27 cellular contexts compared by ENCODE assay signal in the genomic region with DNA sequence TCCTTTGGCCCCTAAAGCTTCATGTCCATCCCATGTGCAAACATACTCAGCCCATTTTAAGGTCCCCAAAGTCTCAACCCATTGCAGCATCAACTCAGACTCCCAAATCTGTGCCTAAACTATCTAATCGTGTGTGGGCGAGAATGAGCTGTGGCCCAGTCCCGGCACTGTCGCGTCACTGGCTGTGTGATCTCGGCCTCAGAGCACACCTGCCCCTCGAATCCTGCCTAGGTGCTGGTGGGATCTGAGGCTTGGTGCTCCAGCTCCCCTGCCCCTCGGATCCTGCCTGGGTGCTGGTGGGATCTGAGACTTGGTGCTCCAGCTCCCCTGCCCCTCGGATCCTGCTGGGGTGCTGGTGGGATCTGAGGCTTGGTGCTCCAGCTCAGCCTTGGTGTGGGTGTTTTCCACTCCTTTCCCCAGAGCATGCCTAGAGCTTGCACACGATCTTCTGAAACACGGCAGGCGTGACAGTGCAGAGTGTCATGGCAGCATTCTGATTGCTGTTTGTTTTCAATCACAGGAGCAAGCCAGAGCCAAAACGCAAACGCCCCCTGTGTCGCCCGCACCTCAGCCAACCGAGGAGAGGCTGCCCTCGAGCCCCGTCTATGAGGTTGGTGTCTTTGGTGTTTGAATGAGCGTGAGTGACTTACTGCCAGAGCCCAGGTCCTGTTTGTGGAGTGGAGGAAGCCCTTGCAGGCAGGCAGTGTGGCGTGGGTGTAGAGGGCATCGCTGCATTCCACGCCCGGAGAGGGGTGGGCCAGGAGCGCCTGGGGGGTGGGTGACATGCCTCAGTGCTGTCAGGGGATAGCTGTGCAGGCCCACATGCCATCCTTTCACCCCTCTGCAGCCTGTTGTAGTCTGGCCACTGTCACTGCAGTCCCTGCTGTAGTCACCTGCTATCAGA. TPM values are rescaled to one million over a fixed set of nuclear protein-coding genes. Genes with fewer than 3 reads are reported as not detected.
DNase-seq lines count a peak whose midpoint lies in the region; ATAC-seq, FAIRE-seq and TF ChIP-seq lines count a peak whose summit lies in the region.
"Had no signal": no experiment of that assay in that cellular context is flagged by ENCODE, and none has a peak within 500 bp of the region (broad histone marks: within the 10 kb centered on the region; RNA-seq: fewer than 3 reads in every experiment).

No MANE protein-coding gene starts in this region.

- H3K79me2 ChIP-seq in HepG2 (ENCODE audit: insufficient read depth, low read length), result no peaks in the 10 kb centered on the region

- no peak overlapping the region for H3K18ac ChIP-seq in neuronal stem cell (ENCODE audit: low read length)

- H3K14ac ChIP-seq in neuronal stem cell (ENCODE audit: low read length), result no peak overlapping the region

- POLR2A ChIA-PET in HepG2 (lab: Yijun Ruan, JAX), result no interaction called here

- H3K4me2 ChIP-seq in HepG2 (ENCODE audit: low read depth, low read length) (no peak overlapping the region), neuronal stem cell (ENCODE audit: insufficient read depth, low read length, poor library complexity, severe bottlenecking) (no peak overlapping the region)

- H4K91ac ChIP-seq in neuronal stem cell (ENCODE audit: low read depth, low read length, poor library complexity), result no peak overlapping the region

- no peak for DNase-seq in HepG2 (ENCODE audit: low spot score)
- DNase-seq in right lobe of liver, result no peak
- DNase-seq in bronchial epithelial cell (ENCODE audit: low read depth), result no peak
- DNase-seq in neuronal stem cell (ENCODE audit: low spot score), result no peak
- DNase-seq in occipital lobe (lab: John Stamatoyannopoulos, UW), result no peak
- no peak for DNase-seq in NCI-H187 (lab: John Stamatoyannopoulos, UW)
- DNase-seq in NCI-H2196 (lab: John Stamatoyannopoulos, UW; ENCODE audit: unreplicated experiment), result no peak
- no peak for DNase-seq in GM19239 (ENCODE audit: insufficient read length, low spot score)
- DNase-seq: 8988T; ACHN; BE2C; CD4-positive, CD25-positive, alpha-beta regulatory T cell; DMS53; GM23248; HFFc6; Kasumi-1; NCI-H1092 treated with DMSO at 0.1 percent for 48 hours; NCI-H1436; NCI-H187 treated with DMSO at 0.1 percent for 48 hours; NCI-H2171 treated with DMSO at 0.1 percent for 48 hours; NCI-H524 treated with DMSO at 0.1 percent for 48 hours; NCI-H774; SIG-M5 had no signal

- no peak overlapping the region for H2BK12ac ChIP-seq in neuronal stem cell (ENCODE audit: low read length)

- 100% methylated on average over 16 of the region's 25 CpGs for WGBS in HepG2 (ENCODE audit: low lambda C conversion rate)
- WGBS in right lobe of liver (ENCODE audit: insufficient coverage, low coverage, low lambda C conversion rate, missing lambda C conversion rate), result 98% methylated on average over 9 of the region's 25 CpGs
- WGBS in neuronal stem cell (ENCODE audit: extremely low coverage in 2 of 2, insufficient read length in 2 of 2, insufficient replicate concordance in 1 of 2), 2 donors, result no CpG with 5 or more reads among the region's 25 CpGs

- no peak for ATAC-seq in HepG2
- no peak for ATAC-seq in right lobe of liver

- in situ Hi-C loops in HepG2 (cut with HindIII; ENCODE audit: extremely low pct_ligation_motif_present, low pct_unique_long_range_greater_than_20kb), result no loop called here

- no peak overlapping the region for H4K8ac ChIP-seq in neuronal stem cell (ENCODE audit: low read depth, low read length)

- no peaks in the 10 kb centered on the region for H3K4me1 ChIP-seq in HepG2 (ENCODE audit: insufficient read depth, low read length)
- no peaks in the 10 kb centered on the region for H3K4me1 ChIP-seq in right lobe of liver
- peaks cover 0 to 4% of the 10 kb centered on the region in 2 donors for H3K4me1 ChIP-seq in neuronal stem cell (ENCODE audit: control insufficient read depth in 2 of 2, insufficient read depth in 1 of 2, low read depth in 1 of 2, low read length in 2 of 2)
- H3K4me1 ChIP-seq: BE2C, HAP-1 had no signal

- no peak for TF ChIP-seq CTCF in HepG2 (CRISPR knock-in tag; IDR thresholded peaks at IDR 0.05)
- TF ChIP-seq CTCF in right lobe of liver (IDR thresholded peaks at IDR 0.05), result no peak
- no peak for TF ChIP-seq CTCF in bronchial epithelial cell (IDR thresholded peaks at IDR 0.05; ENCODE audit: insufficient read depth, low read length, severe bottlenecking)

- H2AFZ ChIP-seq in HepG2 (ENCODE audit: low read length), result no peak overlapping the region
- H2AFZ ChIP-seq in neuronal stem cell (ENCODE audit: low read length), result no peak overlapping the region
- H2AFZ ChIP-seq: GM23248 had no signal

- TF ChIP-seq EP300 in HepG2 (IDR thresholded peaks at IDR 0.05; ENCODE audit: low read depth in 2 of 2, low read length in 2 of 2) (no peak), HepG2 (CRISPR knock-in tag; IDR thresholded peaks at IDR 0.05; ENCODE audit: borderline replicate concordance) (no peak)

- peak overlapping the region; percentile 31 for H3K23ac ChIP-seq in neuronal stem cell (ENCODE audit: low read depth, low read length, poor library complexity)

- CTCF ChIA-PET in HepG2 (lab: Yijun Ruan, JAX; ENCODE audit: low intra/inter-chr PET ratio, low total read pairs), result no interaction called here

- no peak overlapping the region for H2BK120ac ChIP-seq in neuronal stem cell (ENCODE audit: low read depth, low read length)

- H3K27ac ChIP-seq in HepG2 (ENCODE audit: extremely low read length, insufficient read depth, low read length) (no peak overlapping the region), right lobe of liver (no peak overlapping the region), neuronal stem cell (replicated peaks; ENCODE audit: low read length) (no peak overlapping the region)
- H3K27ac ChIP-seq: GM23248, HL-60, SK-N-MC had no signal

- peaks cover 60 to 84% of the 10 kb centered on the region in 2 experiments; a peak in 4 of 5 replicates for H3K36me3 ChIP-seq in HepG2 (replicated peaks in 1 of 2; ENCODE audit: control insufficient read depth in 1 of 2, insufficient read depth in 2 of 2, low read length in 2 of 2)
- H3K36me3 ChIP-seq in right lobe of liver, result peaks cover 0 to 69% (median 9%) of the 10 kb centered on the region in 4 donors
- H3K36me3 ChIP-seq in bronchial epithelial cell (ENCODE audit: control insufficient read depth, insufficient read depth, low read length), result peaks cover 60% of the 10 kb centered on the region
- H3K36me3 ChIP-seq in neuronal stem cell (replicated peaks in 1 of 2; ENCODE audit: control insufficient read depth in 2 of 2, insufficient read depth in 2 of 2, low read length in 2 of 2), result peaks cover 67 to 87% of the 10 kb centered on the region in 2 donors

- H3K4ac ChIP-seq in neuronal stem cell (ENCODE audit: low read length), result no peak overlapping the region

- H4K20me1 ChIP-seq in HepG2 (ENCODE audit: insufficient read depth, low read length), result no peaks in the 10 kb centered on the region

- H3K9ac ChIP-seq in HepG2 (ENCODE audit: insufficient read depth, low read depth, low read length) (no peak overlapping the region), neuronal stem cell (ENCODE audit: low read depth, low read length, poor library complexity) (no peak overlapping the region)
- H3K9ac ChIP-seq: GM23248 had no signal

- H3K9me3 ChIP-seq in HepG2 (ENCODE audit: low read length), result no peaks in the 10 kb centered on the region
- H3K9me3 ChIP-seq in right lobe of liver, result no peaks in the 10 kb centered on the region
- H3K9me3 ChIP-seq in neuronal stem cell (replicated peaks in 1 of 2; ENCODE audit: control insufficient read depth in 2 of 2, insufficient read depth in 1 of 2, low read depth in 1 of 2, low read length in 2 of 2), result no peaks in the 10 kb centered on the region
- H3K9me3 ChIP-seq: BE2C, HAP-1 had no signal

- no TSS peak for BruUV-seq in HepG2 (replicated peaks; lab: Mats Ljungman, UMichigan)

- TF ChIP-seq RAD21 in HepG2 (CRISPR knock-in tag; IDR thresholded peaks at IDR 0.05), result no peak

- no peak overlapping the region for H2BK15ac ChIP-seq in neuronal stem cell (ENCODE audit: low read length)

- peaks cover 2% of the 10 kb centered on the region for H3K79me1 ChIP-seq in neuronal stem cell (ENCODE audit: low read depth, low read length)

- no peak overlapping the region for H2AK5ac ChIP-seq in neuronal stem cell (ENCODE audit: low read depth, low read length)

- TF ChIP-seq POLR2A in HepG2 (IDR thresholded peaks at IDR 0.05; ENCODE audit: insufficient read depth in 1 of 2, low read depth in 2 of 2, low read length in 2 of 2) (no peak), right lobe of liver (IDR thresholded peaks at IDR 0.05) (no peak)

- intact Hi-C loops in HepG2 (cut with micrococcal nuclease; ENCODE audit: unreplicated experiment), result no loop called here
- intact Hi-C loops in right lobe of liver (cut with DNase I), result no loop called here

- no peak for FAIRE-seq in HepG2 (lab: Jason Lieb, UNC)
- peak; percentile 90 for FAIRE-seq in bronchial epithelial cell (lab: Jason Lieb, UNC)
- FAIRE-seq in GM19239 (lab: Jason Lieb, UNC), result no peak
- FAIRE-seq: RCC 7860 had no signal

- H3K27me3 ChIP-seq in HepG2 (ENCODE audit: control insufficient read depth in 1 of 2, insufficient read depth in 2 of 2, low read length in 2 of 2), result no peaks in the 10 kb centered on the region; a peak in 1 of 5 replicates
- H3K27me3 ChIP-seq in right lobe of liver, result no peaks in the 10 kb centered on the region
- no peaks in the 10 kb centered on the region for H3K27me3 ChIP-seq in bronchial epithelial cell (ENCODE audit: control insufficient read depth, insufficient read depth, low read length)
- H3K27me3 ChIP-seq in neuronal stem cell (ENCODE audit: control insufficient read depth in 3 of 3, insufficient read depth in 3 of 3, low read depth in 1 of 3, low read length in 3 of 3), result no peaks in the 10 kb centered on the region
- H3K27me3 ChIP-seq: BE2C had no signal

- H2BK5ac ChIP-seq in neuronal stem cell (ENCODE audit: low read length), result no peak overlapping the region

- no peak overlapping the region for H3K4me3 ChIP-seq in HepG2 (replicated peaks in 1 of 3; ENCODE audit: insufficient read depth in 1 of 3, low read depth in 2 of 3, low read length in 3 of 3)
- H3K4me3 ChIP-seq in right lobe of liver, result no peak overlapping the region
- no peak overlapping the region for H3K4me3 ChIP-seq in bronchial epithelial cell (ENCODE audit: low read depth, low read length)
- no peak overlapping the region for H3K4me3 ChIP-seq in neuronal stem cell (ENCODE audit: low read length in 2 of 2)
- H3K4me3 ChIP-seq: GM23248, HAP-1, SK-N-MC had no signal

RNA-seq across cellular contexts. Expression of a gene that starts 32.6 kb away (rescaled TPM):
- 83.4 and 114 TPM in 2 replicates for total RNA-seq in HepG2 (2016; rRNA removed; fragmentation: Illumina TruSeq; extraction: Trizol)
- total RNA-seq in HepG2 (2016; cell fraction: cytosol; rRNA removed; fragmentation: Illumina TruSeq; extraction: Trizol; ENCODE audit: low read depth), result 24.8 and 25.9 TPM in 2 replicates
- total RNA-seq in HepG2 (2016; cell fraction: insoluble cytoplasmic fraction; rRNA removed; fragmentation: Illumina TruSeq; extraction: Trizol), result 73.1 and 116 TPM in 2 replicates
- total RNA-seq in HepG2 (2016; cell fraction: membrane; rRNA removed; fragmentation: Illumina TruSeq; extraction: Trizol), result 32.0 and 33.7 TPM in 2 replicates
- total RNA-seq in HepG2 (2016; cell fraction: nucleus; rRNA removed; fragmentation: Illumina TruSeq; extraction: Trizol), result 137 and 150 TPM in 2 replicates
- 84.4 and 113 TPM in 2 replicates for polyA plus RNA-seq in HepG2 (2011; rRNA removed)
- 33.9 and 36.5 TPM in 2 replicates for polyA plus RNA-seq in HepG2 (2011; cell fraction: cytosol; rRNA removed)
- 750 and 779 TPM in 2 replicates for polyA plus RNA-seq in HepG2 (2011; cell fraction: nucleus; rRNA removed)
- 108 and 143 TPM in 2 replicates for polyA plus RNA-seq in HepG2 (2012)
- polyA plus RNA-seq in HepG2 (2016; cell fraction: cytosol; fragmentation: Illumina TruSeq; extraction: Trizol; ENCODE audit: low read depth), result 12.3 and 19.6 TPM in 2 replicates
- 66.5 and 76.4 TPM in 2 replicates for polyA plus RNA-seq in HepG2 (2016; cell fraction: insoluble cytoplasmic fraction; fragmentation: Illumina TruSeq; extraction: Trizol; ENCODE audit: low read depth)
- 13.0 and 13.5 TPM in 2 replicates for polyA plus RNA-seq in HepG2 (2016; cell fraction: membrane; fragmentation: Illumina TruSeq; extraction: Trizol; ENCODE audit: low read depth)
- polyA plus RNA-seq in HepG2 (2016; cell fraction: nucleus; fragmentation: Illumina TruSeq; extraction: Trizol; ENCODE audit: insufficient read depth, low read depth), result 282 and 310 TPM in 2 replicates
- 87.3 and 152 TPM in 2 replicates for polyA minus RNA-seq in HepG2 (2011; rRNA and poly(A)+ RNA removed; ENCODE audit: low replicate concordance)
- polyA minus RNA-seq in HepG2 (2011; cell fraction: cytosol; rRNA and poly(A)+ RNA removed), result 29.2 and 32.4 TPM in 2 replicates
- polyA minus RNA-seq in HepG2 (2011; cell fraction: nucleus; rRNA and poly(A)+ RNA removed), result 286 and 330 TPM in 2 replicates
- total RNA-seq in right lobe of liver, result 10 to 100 TPM; 63.6 to 90.8 (median 78.5) TPM
- total RNA-seq in bronchial epithelial cell, result 412 and 460 TPM in 2 replicates
- polyA plus RNA-seq in neuronal stem cell (2013, experiment 1 of 2), result 79.2 TPM
- polyA plus RNA-seq in neuronal stem cell (2013, experiment 2 of 2), result 79.5 TPM
- 81.3 TPM for total RNA-seq in occipital lobe
